In genomic region chr10:83076443-83076842, GRCh38 we compare ENCODE assay signal across 21 cellular contexts.
"Had no signal": no experiment of that assay in that cellular context is flagged by ENCODE, and none has a peak within 500 bp of the region (broad histone marks: within the 10 kb centered on the region; RNA-seq: fewer than 3 reads in every experiment).

No MANE protein-coding gene starts in this region.

- H2AFZ ChIP-seq: hepatocyte had no signal

- H3K9me3 ChIP-seq: esophagus muscularis mucosa, neutrophil, psoas muscle, right lobe of liver, suprapubic skin, thyroid gland had no signal

- H3K27ac Mint-ChIP-seq: effector memory CD8-positive, alpha-beta T cell; naive thymus-derived CD8-positive, alpha-beta T cell; stimulated activated effector memory CD8-positive, alpha-beta T cell treated with anti-CD3 and anti-CD28 coated beads, Interleukin-12 subunit alpha, Interleukin-12 subunit beta, amount 100 ng/mL, for 72 hours; type B pancreatic cell had no signal

- H3K27ac ChIP-seq: epithelial cell of prostate, esophagus muscularis mucosa, hepatocyte, neutrophil, psoas muscle, right lobe of liver, suprapubic skin, thyroid gland had no signal

- H3K27me3 Mint-ChIP-seq: effector memory CD8-positive, alpha-beta T cell; naive thymus-derived CD8-positive, alpha-beta T cell; type B pancreatic cell had no signal

- ATAC-seq: effector memory CD8-positive, alpha-beta T cell; left colon; mucosa of descending colon; naive thymus-derived CD8-positive, alpha-beta T cell; psoas muscle; right lobe of liver; stimulated activated effector memory CD8-positive, alpha-beta T cell treated with anti-CD3 and anti-CD28 coated beads, Interleukin-12 subunit alpha, Interleukin-12 subunit beta, amount 100 ng/mL, for 72 hours; stimulated activated naive CD8-positive, alpha-beta T cell treated with anti-CD3 and anti-CD28 coated beads, Interleukin-15, Interleukin-2, amounts not matched to agents 100 U/mL and 50 U/mL, for 24 hours had no signal

- H3K4me1 Mint-ChIP-seq: naive thymus-derived CD8-positive, alpha-beta T cell; stimulated activated effector memory CD8-positive, alpha-beta T cell treated with anti-CD3 and anti-CD28 coated beads, Interleukin-12 subunit alpha, Interleukin-12 subunit beta, amount 100 ng/mL, for 72 hours had no signal

- H3K79me2 ChIP-seq: hepatocyte had no signal

- H3K4me1 ChIP-seq: psoas muscle, right lobe of liver, suprapubic skin, thyroid gland had no signal

- FAIRE-seq: urothelium cell line had no signal

- H3K4me3 Mint-ChIP-seq: effector memory CD8-positive, alpha-beta T cell; naive thymus-derived CD8-positive, alpha-beta T cell; stimulated activated effector memory CD8-positive, alpha-beta T cell treated with anti-CD3 and anti-CD28 coated beads, Interleukin-12 subunit alpha, Interleukin-12 subunit beta, amount 100 ng/mL, for 72 hours; type B pancreatic cell had no signal

- H3K36me3 ChIP-seq: esophagus muscularis mucosa, neutrophil, right lobe of liver, suprapubic skin, thyroid gland had no signal

- H3K27me3 ChIP-seq: esophagus muscularis mucosa, hepatocyte, neutrophil, right lobe of liver, suprapubic skin, thyroid gland had no signal

- H3K36me3 Mint-ChIP-seq: naive thymus-derived CD8-positive, alpha-beta T cell; stimulated activated effector memory CD8-positive, alpha-beta T cell treated with anti-CD3 and anti-CD28 coated beads, Interleukin-12 subunit alpha, Interleukin-12 subunit beta, amount 100 ng/mL, for 72 hours; type B pancreatic cell had no signal

- H3K4me3 ChIP-seq: esophagus muscularis mucosa, hepatocyte, mucosa of descending colon, psoas muscle, right lobe of liver, suprapubic skin, thyroid gland had no signal

- DNase-seq: cortex of kidney; effector memory CD8-positive, alpha-beta T cell; foreskin fibroblast; head of caudate nucleus; left colon; mucosa of descending colon; naive thymus-derived CD8-positive, alpha-beta T cell; psoas muscle; right lobe of liver; stimulated activated CD4-positive, alpha-beta T cell treated with anti-CD3 and anti-CD28 coated beads, Interleukin-4, amount 100 ng/mL, for 1 hour; stimulated activated CD8-positive, alpha-beta memory T cell treated with anti-CD3 and anti-CD28 coated beads, Interleukin-4, amount 100 ng/mL, for 48 hours; stimulated activated naive CD8-positive, alpha-beta T cell treated with anti-CD3 and anti-CD28 coated beads, Interleukin-15, Interleukin-2, amounts not matched to agents 100 U/mL and 50 U/mL, for 24 hours; thyroid gland had no signal
